13 cellular contexts compared by ENCODE assay signal in the genomic region with DNA sequence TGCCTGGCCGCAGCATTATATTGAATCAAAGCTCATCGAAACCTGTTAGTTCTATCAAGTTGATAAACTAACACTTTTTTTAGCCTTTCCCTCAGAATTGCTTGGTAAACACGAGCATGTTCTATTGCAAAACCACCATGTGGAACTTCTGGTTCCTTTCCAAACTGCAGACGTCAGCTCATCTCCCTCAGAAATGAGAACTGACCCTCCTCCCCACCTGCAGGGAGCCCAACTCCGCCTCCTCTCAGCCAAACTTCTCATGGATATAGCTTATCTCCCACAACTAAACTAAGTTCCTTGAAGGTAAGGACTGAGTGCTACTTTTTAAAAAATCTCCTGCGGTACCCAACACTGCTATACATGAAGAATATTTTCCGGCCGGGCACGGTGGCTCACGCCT. TPM values are rescaled to one million over a fixed set of nuclear protein-coding genes. Genes with fewer than 3 reads are reported as not detected.
DNase-seq lines count a peak whose midpoint lies in the region; ATAC-seq and TF ChIP-seq lines count a peak whose summit lies in the region.
"Had no signal": no experiment of that assay in that cellular context is flagged by ENCODE, and none has a peak within 500 bp of the region (broad histone marks: within the 10 kb centered on the region; RNA-seq: fewer than 3 reads in every experiment).

No MANE protein-coding gene starts in this region.

- H3K9me3 ChIP-seq in suprapubic skin (no peaks in the 10 kb centered on the region), neuronal stem cell (replicated peaks in 1 of 2; ENCODE audit: control insufficient read depth in 2 of 2, insufficient read depth in 1 of 2, low read depth in 1 of 2, low read length in 2 of 2) (no peaks in the 10 kb centered on the region)

- no peak overlapping the region for H4K91ac ChIP-seq in neuronal stem cell (ENCODE audit: low read depth, low read length, poor library complexity)

- WGBS in suprapubic skin = 84% methylated on average over 7 of the region's 10 CpGs
- WGBS in neuronal stem cell (ENCODE audit: extremely low coverage in 2 of 2, insufficient read length in 2 of 2, insufficient replicate concordance in 1 of 2), 2 donors = no CpG with 5 or more reads among the region's 10 CpGs

- H2BK15ac ChIP-seq in neuronal stem cell (ENCODE audit: low read length) = no peak overlapping the region

- no peak overlapping the region for H3K23ac ChIP-seq in neuronal stem cell (ENCODE audit: low read depth, low read length, poor library complexity)

- peak overlapping the region; percentile 69 for H3K27ac ChIP-seq in layer of hippocampus (ENCODE audit: low read depth, low read length)
- peak overlapping the region; percentile 64 for H3K27ac ChIP-seq in suprapubic skin
- H3K27ac ChIP-seq in neuronal stem cell (replicated peaks; ENCODE audit: low read length) = no peak overlapping the region

- H2AFZ ChIP-seq in neuronal stem cell (ENCODE audit: low read length) = no peak overlapping the region

- H3K4me3 ChIP-seq in suprapubic skin (no peak overlapping the region), neuronal stem cell (ENCODE audit: low read length in 2 of 2) (no peak overlapping the region)

- no peak overlapping the region for H2AK5ac ChIP-seq in neuronal stem cell (ENCODE audit: low read depth, low read length)

- in situ Hi-C loops in KBM-7 (cut with MboI; ENCODE audit: low pct_unique_long_range_greater_than_20kb, low sequenced_read_pairs) = no loop called here

- no peak for TF ChIP-seq POLR2A in suprapubic skin (IDR thresholded peaks at IDR 0.05)

- H3K27me3 ChIP-seq in layer of hippocampus (ENCODE audit: control insufficient read depth, insufficient read depth, low read length) (no peaks in the 10 kb centered on the region), suprapubic skin (no peaks in the 10 kb centered on the region), neuronal stem cell (ENCODE audit: control insufficient read depth in 3 of 3, insufficient read depth in 3 of 3, low read depth in 1 of 3, low read length in 3 of 3) (no peaks in the 10 kb centered on the region)

- H3K4me1 ChIP-seq in suprapubic skin (peaks cover 2% of the 10 kb centered on the region), neuronal stem cell (ENCODE audit: control insufficient read depth in 2 of 2, insufficient read depth in 1 of 2, low read depth in 1 of 2, low read length in 2 of 2) (no peaks in the 10 kb centered on the region)

- peaks cover 47% of the 10 kb centered on the region for H3K36me3 ChIP-seq in suprapubic skin
- H3K36me3 ChIP-seq in neuronal stem cell (replicated peaks in 1 of 2; ENCODE audit: control insufficient read depth in 2 of 2, insufficient read depth in 2 of 2, low read length in 2 of 2) = peaks cover 9 to 68% of the 10 kb centered on the region in 2 donors

- no peak overlapping the region for H3K4ac ChIP-seq in neuronal stem cell (ENCODE audit: low read length)

- H3K18ac ChIP-seq in neuronal stem cell (ENCODE audit: low read length) = no peak overlapping the region

- DNase-seq in KBM-7 (peak; percentile 14), cerebellar cortex (ENCODE audit: low spot score) (peak; percentile 14), suprapubic skin (ENCODE audit: low spot score in 2 of 2) (peak in 1 of 2 donors; percentile 76), neuronal stem cell (ENCODE audit: low spot score) (no peak)
- DNase-seq: activated T-cell treated with anti-CD3 and anti-CD28 coated beads, Interleukin-2, amount 50 U/mL, for 48 hours; DND-41; naive thymus-derived CD4-positive, alpha-beta T cell; NCI-H2107; stimulated activated naive CD8-positive, alpha-beta T cell treated with anti-CD3 and anti-CD28 coated beads, Interleukin-15, Interleukin-2, amounts not matched to agents 100 U/mL and 50 U/mL, for 24 hours had no signal

- TF ChIP-seq EP300 in suprapubic skin (IDR thresholded peaks at IDR 0.05) = no peak

- H3K9ac ChIP-seq in neuronal stem cell (ENCODE audit: low read depth, low read length, poor library complexity) = no peak overlapping the region

- H2BK120ac ChIP-seq in neuronal stem cell (ENCODE audit: low read depth, low read length) = no peak overlapping the region

- H3K4me2 ChIP-seq in neuronal stem cell (ENCODE audit: insufficient read depth, low read length, poor library complexity, severe bottlenecking) = no peak overlapping the region

- ATAC-seq in GM18870 (IDR thresholded peaks at IDR 0.05; ENCODE audit: unreplicated experiment) (no peak), GM19395 (IDR thresholded peaks at IDR 0.05; ENCODE audit: unreplicated experiment) (no peak), HG02885 (IDR thresholded peaks at IDR 0.05; ENCODE audit: poor library complexity, unreplicated experiment) (no peak)
- ATAC-seq: naive thymus-derived CD4-positive, alpha-beta T cell; stimulated activated naive CD8-positive, alpha-beta T cell treated with anti-CD3 and anti-CD28 coated beads, Interleukin-15, Interleukin-2, amounts not matched to agents 100 U/mL and 50 U/mL, for 24 hours had no signal

- no peak overlapping the region for H3K14ac ChIP-seq in neuronal stem cell (ENCODE audit: low read length)

- H4K8ac ChIP-seq in neuronal stem cell (ENCODE audit: low read depth, low read length) = no peak overlapping the region

- no peaks in the 10 kb centered on the region for H3K79me1 ChIP-seq in neuronal stem cell (ENCODE audit: low read depth, low read length)

- H2BK12ac ChIP-seq in neuronal stem cell (ENCODE audit: low read length) = no peak overlapping the region

- no peak overlapping the region for H2BK5ac ChIP-seq in neuronal stem cell (ENCODE audit: low read length)

- TF ChIP-seq CTCF in suprapubic skin (IDR thresholded peaks at IDR 0.05) = no peak

RNA-seq across cellular contexts. Expression of gene SHMT1, which starts 6.7 kb away (rescaled TPM):
- 10 to 100 TPM; 37.8 to 56.0 (median 49.2) TPM for total RNA-seq in suprapubic skin
- polyA plus RNA-seq in neuronal stem cell (2013, experiment 1 of 2) = 24.6 TPM
- polyA plus RNA-seq in neuronal stem cell (2013, experiment 2 of 2) = 24.0 TPM

RNA-seq across cellular contexts. Expression of gene EVPLL, which starts 21.0 kb away (rescaled TPM):
- total RNA-seq in suprapubic skin = 10 to 100 TPM in 2 of 4 donors, 1 to 10 TPM in 2; 3.7 to 15.6 (median 9.2) TPM
- not detected for polyA plus RNA-seq in neuronal stem cell (2013, experiment 1 of 2)
- polyA plus RNA-seq in neuronal stem cell (2013, experiment 2 of 2) = not detected
- total RNA-seq: naive thymus-derived CD4-positive, alpha-beta T cell had no signal

RNA-seq across cellular contexts. Expression of gene SMCR8, which starts 41.5 kb away (rescaled TPM):
- 10 to 100 TPM; 16.7 to 25.5 (median 22.4) TPM for total RNA-seq in suprapubic skin
- 4.7 TPM for polyA plus RNA-seq in neuronal stem cell (2013, experiment 1 of 2)
- polyA plus RNA-seq in neuronal stem cell (2013, experiment 2 of 2) = 4.8 TPM

RNA-seq across cellular contexts. Expression of gene TOP3A, which starts 41.8 kb away (rescaled TPM):
- 10 to 100 TPM; 22.9 to 47.2 (median 27.5) TPM for total RNA-seq in suprapubic skin
- 18.5 TPM for polyA plus RNA-seq in neuronal stem cell (2013, experiment 1 of 2)
- 19.5 TPM for polyA plus RNA-seq in neuronal stem cell (2013, experiment 2 of 2)
